8 cellular contexts compared by ENCODE assay signal in genomic region chr6:84227434-84228197, GRCh38.
A peak's percentile ranks its signal among the peaks of the same experiment; 100 is the strongest.
DNase-seq lines count a peak whose midpoint lies in the region; ATAC-seq and TF ChIP-seq lines count a peak whose summit lies in the region.

TSS of gene CEP162 (minus strand) at chr6:84227643. CDS start at chr6:84226393, 1,250 bp downstream.

- TF ChIP-seq CTCF in astrocyte of the cerebellum (IDR thresholded peaks at IDR 0.05; ENCODE audit: low read depth, low read length, missing control alignments) (peak; percentile 77), retinal pigment epithelial cell (conservative IDR thresholded peaks at IDR 0.05; ENCODE audit: low read depth, low read length) (peak; percentile 73)

- peak within 1 kb of the TSS; percentile 74 for H3K4me3 ChIP-seq in astrocyte of the cerebellum (ENCODE audit: low read depth, low read length)
- peak within 1 kb of the TSS; percentile 74 for H3K4me3 ChIP-seq in retinal pigment epithelial cell (ENCODE audit: low read length)

- ATAC-seq in GM18498 (IDR thresholded peaks at IDR 0.05; ENCODE audit: unreplicated experiment) (peak; percentile 99), HG02938 (IDR thresholded peaks at IDR 0.05; ENCODE audit: unreplicated experiment) (peak; percentile 98)

- peak; percentile 74 for DNase-seq in NCI-H1694 treated with DMSO at 0.1 percent for 48 hours (lab: John Stamatoyannopoulos, UW)
- DNase-seq in T-helper 2 cell = peak; percentile 73 to 89 (median 84)
- peak; percentile 63 for DNase-seq in astrocyte of the cerebellum (ENCODE audit: low read depth)
- DNase-seq in hypothalamus (lab: John Stamatoyannopoulos, UW) = peak; percentile 71 to 100 (median 92)
- peak; percentile 49 for DNase-seq in retinal pigment epithelial cell (ENCODE audit: low read depth)
- DNase-seq in 8988T = no peak

- in situ Hi-C loops in astrocyte of the cerebellum (cut with HindIII; ENCODE audit: low sequenced_read_pairs) = no loop called here
